8 cellular contexts compared by ENCODE assay signal in genomic region chr3:122576174-122576940, GRCh38. TPM values are rescaled to one million over a fixed set of nuclear protein-coding genes. Genes with fewer than 3 reads are reported as not detected.
DNase-seq lines count a peak whose midpoint lies in the region; ATAC-seq and TF ChIP-seq lines count a peak whose summit lies in the region.

No MANE protein-coding gene starts in this region.

- H3K9me3 Mint-ChIP-seq in activated T-cell treated with anti-CD3 and anti-CD28 coated beads, Interleukin-2, amount 50 U/mL, for 4 hours, result peaks cover 3% of the 10 kb centered on the region

- H2BK12ac ChIP-seq in trophoblast cell (ENCODE audit: low read length), result no peak overlapping the region

- H3K79me2 ChIP-seq in trophoblast cell (ENCODE audit: control insufficient read depth, insufficient read depth, low read length, poor library complexity), result peaks cover 2% of the 10 kb centered on the region

- H3K4me3 ChIP-seq in trophoblast cell (ENCODE audit: low read depth, low read length), result no peak overlapping the region

- H3K27me3 Mint-ChIP-seq in activated T-cell treated with anti-CD3 and anti-CD28 coated beads, Interleukin-2, amount 50 U/mL, for 4 hours (ENCODE audit: low read depth), result no peaks in the 10 kb centered on the region

- H3K18ac ChIP-seq in trophoblast cell (ENCODE audit: low read length), result no peak overlapping the region

- no peak overlapping the region for H3K9ac ChIP-seq in trophoblast cell (ENCODE audit: low read length)

- no peak overlapping the region for H4K91ac ChIP-seq in trophoblast cell (ENCODE audit: low read depth, low read length)

- H2AFZ ChIP-seq in trophoblast cell (ENCODE audit: insufficient read depth, low read length, poor library complexity), result no peak overlapping the region

- peaks cover 4 to 6% of the 10 kb centered on the region in 2 experiments for H3K4me1 ChIP-seq in trophoblast cell (ENCODE audit: control insufficient read depth in 1 of 2, insufficient read depth in 2 of 2, low read length in 2 of 2)

- no peak overlapping the region for H2AK5ac ChIP-seq in trophoblast cell (ENCODE audit: low read length)

- H3K79me1 ChIP-seq in trophoblast cell (ENCODE audit: low read length), result no peaks in the 10 kb centered on the region

- no peaks in the 10 kb centered on the region for H3K36me3 ChIP-seq in trophoblast cell (ENCODE audit: control insufficient read depth in 1 of 2, insufficient read depth in 2 of 2, low read length in 2 of 2)

- no peak overlapping the region for H3K23ac ChIP-seq in trophoblast cell (ENCODE audit: low read length)

- peaks cover 21% of the 10 kb centered on the region for H3K36me3 Mint-ChIP-seq in activated T-cell treated with anti-CD3 and anti-CD28 coated beads, Interleukin-2, amount 50 U/mL, for 4 hours (ENCODE audit: insufficient read depth)

- no CpG with 5 or more reads among the region's 8 CpGs for WGBS in trophoblast cell (ENCODE audit: extremely low coverage, insufficient coverage, insufficient read length)

- no peak overlapping the region for H4K8ac ChIP-seq in trophoblast cell (ENCODE audit: low read depth, low read length)

- H3K27ac ChIP-seq in trophoblast cell (ENCODE audit: low read depth, low read length), result no peak overlapping the region

- peaks cover 66% of the 10 kb centered on the region for H3K4me1 Mint-ChIP-seq in activated T-cell treated with anti-CD3 and anti-CD28 coated beads, Interleukin-2, amount 50 U/mL, for 4 hours (ENCODE audit: low read depth)

- no peak overlapping the region for H3K14ac ChIP-seq in trophoblast cell (ENCODE audit: low read length)

- DNase-seq in AG08395 (ENCODE audit: low spot score) (peak; percentile 31), trophoblast cell (no peak), NCI-H446 treated with DMSO at 0.1 percent for 48 hours (lab: John Stamatoyannopoulos, UW) (no peak), AG08396 (ENCODE audit: low spot score) (no peak)
- DNase-seq in activated T-cell treated with anti-CD3 and anti-CD28 coated beads, Interleukin-2, amount 50 U/mL, for 4 hours, result no peak
- peak; percentile 35 for DNase-seq in stimulated activated CD8-positive, alpha-beta memory T cell treated with anti-CD3 and anti-CD28 coated beads, Interleukin-4, amount 100 ng/mL, for 48 hours

- peaks cover 6% of the 10 kb centered on the region for H3K27me3 ChIP-seq in trophoblast cell (ENCODE audit: insufficient read depth, low read length)

- peak overlapping the region; percentile 97 for H3K4me3 Mint-ChIP-seq in activated T-cell treated with anti-CD3 and anti-CD28 coated beads, Interleukin-2, amount 50 U/mL, for 4 hours

- no peak overlapping the region for H4K12ac ChIP-seq in trophoblast cell (ENCODE audit: low read depth, low read length)

- H3K4me2 ChIP-seq in trophoblast cell (ENCODE audit: low read length), result no peak overlapping the region

- peak; percentile 48 for TF ChIP-seq POLR2A in GM19099 (IDR thresholded peaks at IDR 0.05; ENCODE audit: extremely low read depth, insufficient read length, low read depth)

- H3K9me3 ChIP-seq in trophoblast cell (ENCODE audit: insufficient read depth, low read depth, low read length), result no peaks in the 10 kb centered on the region

- H2BK120ac ChIP-seq in trophoblast cell (ENCODE audit: insufficient read depth, low read length, poor library complexity), result no peak overlapping the region

- H3K4ac ChIP-seq in trophoblast cell (ENCODE audit: low read depth, low read length), result no peak overlapping the region

- peak; percentile 79 for ATAC-seq in HG03097 (IDR thresholded peaks at IDR 0.05; ENCODE audit: low FRiP score, unreplicated experiment)
- peak; percentile 86 for ATAC-seq in activated T-cell treated with anti-CD3 and anti-CD28 coated beads, Interleukin-2, amount 50 U/mL, for 4 hours

- no peak overlapping the region for H2BK5ac ChIP-seq in trophoblast cell (ENCODE audit: low read depth, low read length, poor library complexity)

RNA-seq across cellular contexts. Expression of gene PARP15, which starts 1.1 kb away (rescaled TPM):
- total RNA-seq in activated T-cell treated with anti-CD3 and anti-CD28 coated beads, Interleukin-2, amount 50 U/mL, for 4 hours, result 1 to 10 TPM; 2.5 to 6.4 (median 2.7) TPM
- polyA plus RNA-seq in trophoblast cell (2013), result 0.01 TPM in 1 of 2 replicates, not detected in the other

RNA-seq across cellular contexts. Expression of gene DTX3L, which starts 12.2 kb away (rescaled TPM):
- total RNA-seq in activated T-cell treated with anti-CD3 and anti-CD28 coated beads, Interleukin-2, amount 50 U/mL, for 4 hours, result 10 to 100 TPM; 21.6 to 36.5 (median 25.2) TPM
- 2.6 and 2.8 TPM in 2 replicates for polyA plus RNA-seq in trophoblast cell (2013)

RNA-seq across cellular contexts. Expression of gene PARP9, which starts 12.3 kb away (rescaled TPM):
- 10 to 100 TPM; 18.2 to 30.9 (median 20.3) TPM for total RNA-seq in activated T-cell treated with anti-CD3 and anti-CD28 coated beads, Interleukin-2, amount 50 U/mL, for 4 hours
- polyA plus RNA-seq in trophoblast cell (2013), result 1.2 TPM in 2 replicates

Comparison
In these comparisons a context has a peak if more than half of its experiments do, and no peak if none do; other contexts are left out.
1. DNase-seq: peak in AG08395 (single experiment) and stimulated activated CD8-positive, alpha-beta memory T cell treated with anti-CD3 and anti-CD28 coated beads, Interleukin-4, amount 100 ng/mL, for 48 hours (single experiment); none in activated T-cell treated with anti-CD3 and anti-CD28 coated beads, Interleukin-2, amount 50 U/mL, for 4 hours (single experiment), trophoblast cell (0 of 2), NCI-H446 treated with DMSO at 0.1 percent for 48 hours (single experiment) and AG08396 (single experiment).